ENCODE assay signal across 9 cellular contexts in genomic region chr7:27130540-27131389, GRCh38. TPM values are rescaled to one million over a fixed set of nuclear protein-coding genes. Genes with fewer than 3 reads are reported as not detected.
DNase-seq lines count a peak whose midpoint lies in the region; ATAC-seq and TF ChIP-seq lines count a peak whose summit lies in the region.
"Had no signal": no experiment of that assay in that cellular context is flagged by ENCODE, and none has a peak within 500 bp of the region (broad histone marks: within the 10 kb centered on the region; RNA-seq: fewer than 3 reads in every experiment).

TSS of gene HOXA4 (minus strand) at chr7:27130757. CDS start at chr7:27130733, 24 bp downstream.

- ATAC-seq in psoas muscle (peak; percentile 93 to 97 (median 94)), GM21367 (IDR thresholded peaks at IDR 0.05; ENCODE audit: unreplicated experiment) (no peak)

- DNase-seq in SJSA1 (ENCODE audit: low read depth in 1 of 2, low spot score in 2 of 2): peak; percentile 77 to 95
- DNase-seq in activated naive CD4-positive, alpha-beta T cell treated with anti-CD3 and anti-CD28 coated beads for 36 hours: peak; percentile 71
- DNase-seq in cardiac septum (ENCODE audit: low spot score): peak; percentile 90
- DNase-seq in psoas muscle: peak; percentile 96 to 97

- no peaks in the 10 kb centered on the region for H3K9me3 ChIP-seq in HEK293 (ENCODE audit: control insufficient read depth, insufficient read depth, low read depth, low read length)
- H3K9me3 ChIP-seq in SJSA1 (replicated peaks): no peaks in the 10 kb centered on the region
- no peaks in the 10 kb centered on the region for H3K9me3 ChIP-seq in psoas muscle

- H3K36me3 ChIP-seq in ACC112 (ENCODE audit: insufficient read depth, low read length) (no peaks in the 10 kb centered on the region), HEK293 (ENCODE audit: control insufficient read depth in 2 of 2, insufficient read depth in 1 of 2, low read length in 2 of 2) (peaks cover 5 to 12% of the 10 kb centered on the region in 2 experiments; a peak in 1 of 3 replicates), SJSA1 (0 out of 2 replicates have a peak, but pooled peaks cover 12% of the 10 kb centered on the region), psoas muscle (ENCODE audit: insufficient read depth in 1 of 2, low read depth in 1 of 2) (no peaks in the 10 kb centered on the region), urinary bladder (ENCODE audit: insufficient read depth) (no peaks in the 10 kb centered on the region)

- H3K9me3 Mint-ChIP-seq in activated naive CD4-positive, alpha-beta T cell treated with anti-CD3 and anti-CD28 coated beads for 36 hours: no peaks in the 10 kb centered on the region

- no peak within 1 kb of the TSS for H2AFZ ChIP-seq in ACC112 (ENCODE audit: low read length, unreplicated experiment)

- WGBS in psoas muscle, 3 donors: 1 to 6% (median 3%) methylated on average over 42 to 67 of the region's 67 CpGs
- WGBS in urinary bladder: 3% methylated on average over 67 of the region's 67 CpGs

- POLR2A ChIA-PET in HEK293 (lab: Yijun Ruan, JAX): interaction anchor here (1.1 to 2.2 kb wide), 11 partner anchors 11 to 273 kb away, joined by 3 to 29 read pairs (median 6); partner anchors contain the start of genes HOXA1, HOXA5, HOXA7 and SKAP2

- H3K36me3 Mint-ChIP-seq in activated naive CD4-positive, alpha-beta T cell treated with anti-CD3 and anti-CD28 coated beads for 36 hours (ENCODE audit: low read depth): no peaks in the 10 kb centered on the region

- no peak within 1 kb of the TSS for H3K27ac ChIP-seq in ACC112 (ENCODE audit: low read depth, low read length)
- H3K27ac ChIP-seq in HEK293 (ENCODE audit: extremely low read depth, low read depth, low read length): peak within 1 kb of the TSS; percentile 100
- peak within 1 kb of the TSS; percentile 76 for H3K27ac ChIP-seq in SJSA1
- peak within 1 kb of the TSS; percentile 94 for H3K27ac ChIP-seq in psoas muscle
- peak within 1 kb of the TSS; percentile 60 for H3K27ac ChIP-seq in urinary bladder (ENCODE audit: low read depth)

- H3K4me1 Mint-ChIP-seq in activated naive CD4-positive, alpha-beta T cell treated with anti-CD3 and anti-CD28 coated beads for 36 hours (ENCODE audit: low read depth): peaks cover 19% of the 10 kb centered on the region

- H3K27me3 Mint-ChIP-seq in activated naive CD4-positive, alpha-beta T cell treated with anti-CD3 and anti-CD28 coated beads for 36 hours (ENCODE audit: low read depth): peaks cover 51% of the 10 kb centered on the region

- intact Hi-C loops in activated naive CD4-positive, alpha-beta T cell treated with anti-CD3 and anti-CD28 coated beads for 36 hours (cut with micrococcal nuclease): no loop called here
- intact Hi-C loops in cardiac septum (cut with DNase I): loop anchor here (5.0 kb wide), 1 partner anchor 268 kb away; the partner anchor contains the start of gene SKAP2
- intact Hi-C loops in psoas muscle (cut with DNase I): loop anchor here in 1 of 2 donors (1.0 kb wide), 1 partner anchor 266 kb away; the partner anchor contains the start of gene SKAP2

- H3K79me2 ChIP-seq in ACC112 (ENCODE audit: control insufficient read depth, insufficient read depth, low read length, unreplicated experiment): no peaks in the 10 kb centered on the region

- TF ChIP-seq CTCF in HEK293 (tag by site-specific recombination; IDR thresholded peaks at IDR 0.05) (no peak; the same call in 1 of the 2 replicates), psoas muscle (IDR thresholded peaks at IDR 0.05) (no peak)

- peak within 1 kb of the TSS; percentile 53 for H3K4me3 Mint-ChIP-seq in activated naive CD4-positive, alpha-beta T cell treated with anti-CD3 and anti-CD28 coated beads for 36 hours

- H3K4me1 ChIP-seq in ACC112 (ENCODE audit: control insufficient read depth, insufficient read depth, low read length, unreplicated experiment) (peaks cover 2% of the 10 kb centered on the region), HEK293 (ENCODE audit: control insufficient read depth, insufficient read depth, low read length) (peaks cover 78% of the 10 kb centered on the region), SJSA1 (replicated peaks) (peaks cover 47% of the 10 kb centered on the region), psoas muscle (peaks cover 71% of the 10 kb centered on the region), urinary bladder (ENCODE audit: insufficient read depth) (peaks cover 3% of the 10 kb centered on the region)

- H3K27ac Mint-ChIP-seq in activated naive CD4-positive, alpha-beta T cell treated with anti-CD3 and anti-CD28 coated beads for 36 hours: no peak within 1 kb of the TSS

- peaks cover 98% of the 10 kb centered on the region for H3K27me3 ChIP-seq in ACC112 (ENCODE audit: insufficient read depth, low read length)
- no peaks in the 10 kb centered on the region for H3K27me3 ChIP-seq in SJSA1 (replicated peaks)
- no peaks in the 10 kb centered on the region for H3K27me3 ChIP-seq in psoas muscle (ENCODE audit: insufficient read depth in 3 of 3, low read length in 2 of 3)

- CTCF ChIA-PET in HEK293 (lab: Yijun Ruan, JAX): interaction anchor here (0.7 to 2.7 kb wide), 12 partner anchors 9 to 923 kb away, joined by 3 to 12 read pairs (median 5); partner anchors contain the start of genes HOXA5 and HOXA6
- CTCF ChIA-PET in activated naive CD4-positive, alpha-beta T cell treated with anti-CD3 and anti-CD28 coated beads for 36 hours (lab: Charles Lee): interaction anchor here (0.6 kb wide), 1 partner anchor 280 kb away, joined by 4 read pairs; no protein-coding TSS in a partner anchor

- H3K4me3 ChIP-seq in ACC112 (ENCODE audit: low read depth, low read length): peak within 1 kb of the TSS; percentile 68
- H3K4me3 ChIP-seq in HEK293 (ENCODE audit: low read depth, low read length): peak within 1 kb of the TSS; percentile 52
- peak within 1 kb of the TSS; percentile 89 for H3K4me3 ChIP-seq in SJSA1
- peak within 1 kb of the TSS; percentile 92 for H3K4me3 ChIP-seq in psoas muscle
- peak within 1 kb of the TSS; percentile 89 for H3K4me3 ChIP-seq in urinary bladder (ENCODE audit: low read depth, low read length)

TF ChIP-seq in HEK293, 187 proteins besides CTCF, POLR2A, EP300 and RAD21 (continues in another document):
- TF ChIP-seq ZNF37A (tag by site-specific recombination; IDR thresholded peaks at IDR 0.05) (no peak), ZNF214 (tag by site-specific recombination; IDR thresholded peaks at IDR 0.05; ENCODE audit: borderline replicate concordance) (no peak), SCRT1 (tag by site-specific recombination; IDR thresholded peaks at IDR 0.05; ENCODE audit: borderline replicate concordance) (no peak), ZEB2 (tag by site-specific recombination; IDR thresholded peaks at IDR 0.05) (0 out of 2 replicates have a peak, but pooled peaks have one; percentile 59), ZNF792 (tag by site-specific recombination; IDR thresholded peaks at IDR 0.05) (no peak), GLI4 (tag by site-specific recombination; IDR thresholded peaks at IDR 0.05) (no peak), KLF1 (tag by site-specific recombination; IDR thresholded peaks at IDR 0.05) (peak; percentile 36; the same call in 1 of the 2 replicates), ATF2 (tag by site-specific recombination; IDR thresholded peaks at IDR 0.05; ENCODE audit: low read depth) (no peak), ZNF639 (tag by site-specific recombination; IDR thresholded peaks at IDR 0.05) (no peak), MZF1 (tag by site-specific recombination; IDR thresholded peaks at IDR 0.05; ENCODE audit: borderline replicate concordance) (peak; percentile 92), ZNF670 (tag by site-specific recombination; IDR thresholded peaks at IDR 0.05; ENCODE audit: low read depth) (no peak), ZNF16 (tag by site-specific recombination; IDR thresholded peaks at IDR 0.05; ENCODE audit: low read depth) (no peak), ZNF354C (tag by site-specific recombination; IDR thresholded peaks at IDR 0.05; ENCODE audit: borderline replicate concordance, low read depth) (no peak), ZNF843 (tag by site-specific recombination; IDR thresholded peaks at IDR 0.05) (peak; percentile 52), ZNF2 (tag by site-specific recombination; IDR thresholded peaks at IDR 0.05) (no peak), ZBTB8A (tag by site-specific recombination; IDR thresholded peaks at IDR 0.05) (peak; percentile 98), ZNF48 (tag by site-specific recombination; IDR thresholded peaks at IDR 0.05) (no peak), KLF7 (tag by site-specific recombination; IDR thresholded peaks at IDR 0.05; ENCODE audit: borderline replicate concordance) (no peak; the same call in 1 of the 2 replicates), GLIS1 (tag by site-specific recombination; IDR thresholded peaks at IDR 0.05) (peak; percentile 35), ZNF23 (tag by site-specific recombination; IDR thresholded peaks at IDR 0.05; ENCODE audit: borderline replicate concordance) (no peak), ZNF223 (tag by site-specific recombination; IDR thresholded peaks at IDR 0.05) (no peak)

RNA-seq across cellular contexts. Expression of gene HOXA4, which starts in this region (rescaled TPM):
- 0.58 TPM in 1 of 2 replicates, not detected in the other for total RNA-seq in SJSA1 (2014; rRNA removed; shearing (Covaris generic))
- total RNA-seq in activated naive CD4-positive, alpha-beta T cell treated with anti-CD3 and anti-CD28 coated beads for 36 hours: under 1 TPM in 1 of 2 experiments, not detected in 1; 0.14 TPM
- total RNA-seq in cardiac septum (1.1 TPM), psoas muscle (10 to 100 TPM in 2 of 4 donors, 1 to 10 TPM in 2; 7.2 to 11.5 (median 9.1) TPM), urinary bladder (1.0 TPM)
- polyA plus RNA-seq in psoas muscle (10 to 100 TPM in 2 of 3 donors, 1 to 10 TPM in 1; 6.8 to 20.8 (median 12.5) TPM), urinary bladder (6.0 TPM)
- total RNA-seq: temporal lobe had no signal

Comparison
In these comparisons a context has a peak if more than half of its experiments do, and no peak if none do; other contexts are left out.
1. Peak in DNase-seq, H3K4me3 ChIP-seq and H3K27ac ChIP-seq in SJSA1; RNA of the gene not detected or under 1 TPM.
2. Peak in DNase-seq in activated naive CD4-positive, alpha-beta T cell treated with anti-CD3 and anti-CD28 coated beads for 36 hours; RNA of the gene not detected or under 1 TPM.